8 cellular contexts compared by ENCODE assay signal in the genomic region with DNA sequence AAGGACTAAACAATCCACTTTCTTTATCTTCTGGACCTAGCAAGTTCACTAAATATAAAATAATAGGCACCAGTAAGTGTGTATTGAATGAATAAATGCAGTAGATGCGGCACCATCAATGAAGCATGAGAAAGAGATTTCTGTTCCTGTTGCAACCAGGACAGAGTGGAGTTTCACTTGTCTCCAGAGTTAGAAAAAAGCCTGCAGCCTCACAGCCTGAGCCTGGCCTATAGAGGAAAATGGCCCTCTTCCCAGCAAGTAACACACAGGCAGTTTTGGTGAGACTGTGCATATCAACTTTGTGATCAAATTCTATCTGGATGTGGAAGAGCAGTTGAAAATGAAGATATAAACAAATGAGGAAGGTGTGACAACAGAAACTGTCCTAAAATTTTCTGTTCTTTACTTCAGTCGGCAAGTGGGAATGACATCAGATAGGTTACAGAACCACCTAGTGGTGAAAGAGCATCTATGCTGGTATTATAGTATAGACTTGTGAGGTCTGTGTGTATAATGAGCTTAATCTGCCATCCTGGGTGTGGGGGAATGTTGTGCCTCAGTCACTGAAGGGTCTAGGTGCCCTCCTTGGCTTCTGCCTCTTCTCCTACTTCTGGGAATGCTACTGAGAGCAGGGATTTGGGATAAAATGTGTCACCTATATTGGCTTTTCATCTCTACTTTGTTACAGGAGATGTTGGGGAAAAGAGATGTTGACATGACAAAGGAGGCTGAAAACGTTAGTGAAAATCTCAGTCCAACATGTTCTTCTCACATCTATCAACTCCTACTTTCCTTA. TPM values are rescaled to one million over a fixed set of nuclear protein-coding genes. Genes with fewer than 3 reads are reported as not detected.
A peak's percentile ranks its signal among the peaks of the same experiment; 100 is the strongest.
DNase-seq lines count a peak whose midpoint lies in the region; ATAC-seq and TF ChIP-seq lines count a peak whose summit lies in the region.

No MANE protein-coding gene starts in this region.

- H3K9me2 ChIP-seq in GM23338 (ENCODE audit: insufficient read depth) (no peaks in the 10 kb centered on the region), neural cell (ENCODE audit: insufficient read depth, low read length) (no peaks in the 10 kb centered on the region)

- no peaks in the 10 kb centered on the region for H3K27me3 Mint-ChIP-seq in GM23338 (ENCODE audit: insufficient read depth, low read depth, poor library complexity)

- TF ChIP-seq CTCF in GM23338 (conservative IDR thresholded peaks at IDR 0.05; ENCODE audit: low read depth in 2 of 2) = peak; percentile 76 to 78
- peak; percentile 95 for TF ChIP-seq CTCF in RWPE2 (IDR thresholded peaks at IDR 0.05; ENCODE audit: poor library complexity, severe bottlenecking)
- TF ChIP-seq CTCF in epithelial cell of proximal tubule (conservative IDR thresholded peaks at IDR 0.05; ENCODE audit: low read depth, low read length) = peak; percentile 74
- peak; percentile 87 for TF ChIP-seq CTCF in neural cell (IDR thresholded peaks at IDR 0.05; ENCODE audit: poor library complexity, severe bottlenecking)

- no peak for DNase-seq in Right ventricle myocardium inferior (ENCODE audit: missing footprints)
- no peak for DNase-seq in cardiac septum (ENCODE audit: low spot score)
- peak; percentile 77 for DNase-seq in GM23338 (ENCODE audit: low spot score)
- no peak for DNase-seq in RWPE2 (ENCODE audit: low spot score)
- DNase-seq in epithelial cell of proximal tubule (ENCODE audit: low read depth) = no peak
- DNase-seq in GOT3 (lab: John Stamatoyannopoulos, UW) = no peak

- H3K4me1 ChIP-seq in GM23338 (ENCODE audit: insufficient read depth) = no peaks in the 10 kb centered on the region
- peaks cover 6% of the 10 kb centered on the region for H3K4me1 ChIP-seq in RWPE2 (ENCODE audit: insufficient read depth, poor library complexity, severe bottlenecking)

- H3K27ac ChIP-seq in GM23338 (ENCODE audit: low read depth) (no peak overlapping the region), RWPE2 (ENCODE audit: poor library complexity, severe bottlenecking) (no peak overlapping the region), neural cell (ENCODE audit: low read length) (no peak overlapping the region)

- H3K9ac ChIP-seq in neural cell (ENCODE audit: low read length) = no peak overlapping the region

- no peaks in the 10 kb centered on the region for H3K9me3 Mint-ChIP-seq in GM23338

- TF ChIP-seq RAD21 in Ishikawa (IDR thresholded peaks at IDR 0.05; ENCODE audit: low read depth) = peak; percentile 54
- TF ChIP-seq RAD21 in neural cell (conservative IDR thresholded peaks at IDR 0.05) = peak; percentile 85

- H3K27me3 ChIP-seq in GM23338 (ENCODE audit: insufficient read depth) (no peaks in the 10 kb centered on the region), RWPE2 (ENCODE audit: insufficient read depth, poor library complexity, severe bottlenecking) (no peaks in the 10 kb centered on the region), neural cell (ENCODE audit: insufficient read depth, low read depth, low read length) (no peaks in the 10 kb centered on the region)

- H3F3A ChIP-seq in GM23338 (replicated peaks; ENCODE audit: low read depth) = no peaks in the 10 kb centered on the region
- no peaks in the 10 kb centered on the region for H3F3A ChIP-seq in neural cell (ENCODE audit: insufficient read depth, low read length, poor library complexity, severe bottlenecking)

- H3K27ac Mint-ChIP-seq in GM23338 = no peak overlapping the region

- H3K4me2 ChIP-seq in GM23338 = no peak overlapping the region
- no peak overlapping the region for H3K4me2 ChIP-seq in neural cell (ENCODE audit: low read length)

- TF ChIP-seq EP300 in Ishikawa (IDR thresholded peaks at IDR 0.05; ENCODE audit: borderline replicate concordance) (no peak), neural cell (conservative IDR thresholded peaks at IDR 0.05; ENCODE audit: poor library complexity, severe bottlenecking) (no peak)

- H3K36me3 ChIP-seq in GM23338 (ENCODE audit: insufficient read depth) (no peaks in the 10 kb centered on the region), RWPE2 (ENCODE audit: low read depth) (no peaks in the 10 kb centered on the region), neural cell (ENCODE audit: insufficient read depth, low read length) (no peaks in the 10 kb centered on the region)

- no peaks in the 10 kb centered on the region for H3K9me3 ChIP-seq in RWPE2 (ENCODE audit: severe bottlenecking)
- no peaks in the 10 kb centered on the region for H3K9me3 ChIP-seq in neural cell (ENCODE audit: low read length)

- no peaks in the 10 kb centered on the region for H3K36me3 Mint-ChIP-seq in GM23338 (ENCODE audit: low read depth)

- ATAC-seq in Right ventricle myocardium inferior = peak; percentile 44
- ATAC-seq in GM23338 = peak; percentile 98
- peak; percentile 93 for ATAC-seq in RWPE2 (ENCODE audit: low read depth)

- peaks cover 8% of the 10 kb centered on the region; the same call in 1 of the 3 replicates for H3K4me1 Mint-ChIP-seq in GM23338

- H3K4me3 Mint-ChIP-seq in GM23338 = no peak overlapping the region

- no peaks in the 10 kb centered on the region for H3K79me2 ChIP-seq in GM23338 (replicated peaks; ENCODE audit: insufficient read depth)
- H3K79me2 ChIP-seq in neural cell (replicated peaks; ENCODE audit: insufficient read depth, low read length) = no peaks in the 10 kb centered on the region

- intact Hi-C loops in Right ventricle myocardium inferior (cut with DNase I) (no loop called here), cardiac septum (cut with DNase I) (loop anchor here (5.0 to 10.0 kb wide), 4 partner anchors 110 to 1220 kb away; partner anchors contain the start of gene NR3C1)

- H3K4me3 ChIP-seq in GM23338 = no peak overlapping the region
- H3K4me3 ChIP-seq in RWPE2 (ENCODE audit: severe bottlenecking) = no peak overlapping the region
- no peak overlapping the region for H3K4me3 ChIP-seq in epithelial cell of proximal tubule (ENCODE audit: low read depth, low read length)
- H3K4me3 ChIP-seq in neural cell (ENCODE audit: low read length) = no peak overlapping the region

- H2AFZ ChIP-seq in GM23338 = peak overlapping the region; percentile 54; the same call in 1 of the 2 replicates
- H2AFZ ChIP-seq in neural cell (ENCODE audit: low read depth, low read length) = no peak overlapping the region

- no peaks in the 10 kb centered on the region for H4K20me1 ChIP-seq in GM23338 (replicated peaks; ENCODE audit: insufficient read depth)
- no peaks in the 10 kb centered on the region for H4K20me1 ChIP-seq in neural cell (ENCODE audit: insufficient read depth)

TF ChIP-seq in GM23338, 12 proteins besides CTCF, POLR2A, EP300 and RAD21 (continues in another document):
- TF ChIP-seq EZH2phosphoT487 (IDR thresholded peaks at IDR 0.05; ENCODE audit: unreplicated experiment) = no peak
- TF ChIP-seq, protein P1, sequence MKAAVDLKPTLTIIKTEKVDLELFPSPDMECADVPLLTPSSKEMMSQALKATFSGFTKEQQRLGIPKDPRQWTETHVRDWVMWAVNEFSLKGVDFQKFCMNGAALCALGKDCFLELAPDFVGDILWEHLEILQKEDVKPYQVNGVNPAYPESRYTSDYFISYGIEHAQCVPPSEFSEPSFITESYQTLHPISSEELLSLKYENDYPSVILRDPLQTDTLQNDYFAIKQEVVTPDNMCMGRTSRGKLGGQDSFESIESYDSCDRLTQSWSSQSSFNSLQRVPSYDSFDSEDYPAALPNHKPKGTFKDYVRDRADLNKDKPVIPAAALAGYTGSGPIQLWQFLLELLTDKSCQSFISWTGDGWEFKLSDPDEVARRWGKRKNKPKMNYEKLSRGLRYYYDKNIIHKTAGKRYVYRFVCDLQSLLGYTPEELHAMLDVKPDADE (IDR thresholded peaks at IDR 0.05) = no peak
- TF ChIP-seq ZNF114 (CRISPR knock-in tag; IDR thresholded peaks at IDR 0.05) = no peak

TF ChIP-seq in Ishikawa, 13 proteins besides CTCF, POLR2A, EP300 and RAD21 (continues in another document):
- TF ChIP-seq TCF12 (IDR thresholded peaks at IDR 0.05; ENCODE audit: low read depth) (no peak), TEAD4 (IDR thresholded peaks at IDR 0.05) (no peak), FOXM1 (IDR thresholded peaks at IDR 0.05; ENCODE audit: borderline replicate concordance, low read depth) (no peak), CREB1 (IDR thresholded peaks at IDR 0.05; ENCODE audit: low read depth) (no peak)

TF ChIP-seq in neural cell, 6 proteins besides CTCF, POLR2A, EP300 and RAD21:
- TF ChIP-seq SMC3 (conservative IDR thresholded peaks at IDR 0.05; ENCODE audit: poor library complexity) (peak; percentile 84), MXI1 (conservative IDR thresholded peaks at IDR 0.05; ENCODE audit: poor library complexity, severe bottlenecking) (no peak)

RNA-seq across cellular contexts. Expression of gene YIPF5, which starts 28.2 kb away (rescaled TPM):
- total RNA-seq in Right ventricle myocardium inferior (22.5 TPM), cardiac septum (25.0 TPM), epithelial cell of proximal tubule (19.7 and 37.6 TPM in 2 replicates)
- 39.4 and 46.5 TPM in 2 replicates for total RNA-seq in GM23338 (2014; rRNA removed; shearing (Covaris generic))
- polyA plus RNA-seq in GM23338 (2016; fragmentation: Nextera tagmentation; extraction: Ambion mirVana) (22.1 and 28.1 TPM in 2 replicates), neural cell (59.6 and 61.6 TPM in 2 replicates)
- 97.1 and 104 TPM in 2 replicates for polyA minus RNA-seq in neural cell

RNA-seq across cellular contexts. Expression of gene KCTD16, which starts 28.4 kb away (rescaled TPM):
- total RNA-seq in Right ventricle myocardium inferior (0.03 TPM), cardiac septum (0.08 TPM), epithelial cell of proximal tubule (0.06 and 0.14 TPM in 2 replicates)
- total RNA-seq in GM23338 (2014; rRNA removed; shearing (Covaris generic)) = 0.16 and 0.76 TPM in 2 replicates
- polyA plus RNA-seq in GM23338 (2016; fragmentation: Nextera tagmentation; extraction: Ambion mirVana) (0.02 and 0.05 TPM in 2 replicates), neural cell (7.1 and 7.2 TPM in 2 replicates)
- 34.1 and 43.2 TPM in 2 replicates for polyA minus RNA-seq in neural cell

Comparison
In these comparisons a context has a peak if more than half of its experiments do, and no peak if none do; other contexts are left out.
1. ATAC-seq: peak in every context shown above with its lines; median percentile 98 in GM23338; 93 in RWPE2; 44 in Right ventricle myocardium inferior.